In genomic region chr19:43474986-43475705, GRCh38 we compare ENCODE assay signal across 1 cellular context.
TF ChIP-seq lines count a peak whose summit lies in the region.

No MANE protein-coding gene starts in this region.

TF ChIP-seq in K562, 482 proteins besides CTCF, POLR2A, EP300 and RAD21 (continued from another document):
- TF ChIP-seq ZNF518B (CRISPR knock-in tag; IDR thresholded peaks at IDR 0.05) (no peak), TEAD1 (CRISPR knock-in tag; IDR thresholded peaks at IDR 0.05) (peak in 1 of 2 experiments; percentile 62; a peak in 1 of 4 replicates), BRF2 (IDR thresholded peaks at IDR 0.05; ENCODE audit: borderline replicate concordance, insufficient read depth, insufficient read length) (no peak), JUN (IDR thresholded peaks at IDR 0.05; ENCODE audit: borderline replicate concordance, low read depth, low read length) (peak; percentile 47; the same call in 1 of the 2 replicates), JUN (CRISPR knock-in tag; IDR thresholded peaks at IDR 0.05; ENCODE audit: borderline replicate concordance) (no peak), SP1 (CRISPR knock-in tag; IDR thresholded peaks at IDR 0.05) (peak; percentile 94), NCOR1 (IDR thresholded peaks at IDR 0.05) (0 out of 2 replicates have a peak, but pooled peaks have one; percentile 9), SRSF9 (IDR thresholded peaks at IDR 0.05; ENCODE audit: borderline replicate concordance, low read depth, low read length) (no peak), TFAM (CRISPR knock-in tag; conservative IDR thresholded peaks at IDR 0.05) (no peak), ATF6 (CRISPR knock-in tag; IDR thresholded peaks at IDR 0.05) (0 out of 2 replicates have a peak, but pooled peaks have one; percentile 27), CTBP1 (IDR thresholded peaks at IDR 0.05; ENCODE audit: borderline replicate concordance) (peak; percentile 46; the same call in 1 of the 2 replicates), ZMIZ1 (IDR thresholded peaks at IDR 0.05; ENCODE audit: low read depth in 2 of 2, low read length in 2 of 2) (0 out of 4 replicates have a peak, but pooled peaks of 1 of the 2 experiments have one; percentile 5), MEIS2 (IDR thresholded peaks at IDR 0.05; ENCODE audit: partially characterized antibody) (peak; percentile 81), ZNF239 (CRISPR knock-in tag; IDR thresholded peaks at IDR 0.05) (no peak), FOXJ2 (tag; IDR thresholded peaks at IDR 0.05) (no peak), NFRKB (IDR thresholded peaks at IDR 0.05; ENCODE audit: low read depth) (peak; percentile 59; the same call in 1 of the 2 replicates), TAF1 (IDR thresholded peaks at IDR 0.05; ENCODE audit: control insufficient read depth, extremely low read depth, insufficient read depth, low read length, severe bottlenecking) (peak; percentile 41), RBFOX2 (IDR thresholded peaks at IDR 0.05; ENCODE audit: low read depth, low read length) (peak; percentile 86), HNRNPLL (IDR thresholded peaks at IDR 0.05; ENCODE audit: low read depth, low read length, poor library complexity, severe bottlenecking) (peak; percentile 16), E2F6 (IDR thresholded peaks at IDR 0.05; ENCODE audit: borderline replicate concordance in 1 of 2, extremely low read depth in 1 of 2, insufficient read depth in 1 of 2, insufficient read length in 1 of 2, low read depth in 1 of 2, low read length in 1 of 2, poor library complexity in 1 of 2, severe bottlenecking in 1 of 2) (peak; percentile 65 to 91)
- TF ChIP-seq, protein P1, sequence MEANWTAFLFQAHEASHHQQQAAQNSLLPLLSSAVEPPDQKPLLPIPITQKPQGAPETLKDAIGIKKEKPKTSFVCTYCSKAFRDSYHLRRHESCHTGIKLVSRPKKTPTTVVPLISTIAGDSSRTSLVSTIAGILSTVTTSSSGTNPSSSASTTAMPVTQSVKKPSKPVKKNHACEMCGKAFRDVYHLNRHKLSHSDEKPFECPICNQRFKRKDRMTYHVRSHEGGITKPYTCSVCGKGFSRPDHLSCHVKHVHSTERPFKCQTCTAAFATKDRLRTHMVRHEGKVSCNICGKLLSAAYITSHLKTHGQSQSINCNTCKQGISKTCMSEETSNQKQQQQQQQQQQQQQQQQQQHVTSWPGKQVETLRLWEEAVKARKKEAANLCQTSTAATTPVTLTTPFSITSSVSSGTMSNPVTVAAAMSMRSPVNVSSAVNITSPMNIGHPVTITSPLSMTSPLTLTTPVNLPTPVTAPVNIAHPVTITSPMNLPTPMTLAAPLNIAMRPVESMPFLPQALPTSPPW (CRISPR knock-in tag; IDR thresholded peaks at IDR 0.05) = peak; percentile 70
- TF ChIP-seq, protein P2, sequence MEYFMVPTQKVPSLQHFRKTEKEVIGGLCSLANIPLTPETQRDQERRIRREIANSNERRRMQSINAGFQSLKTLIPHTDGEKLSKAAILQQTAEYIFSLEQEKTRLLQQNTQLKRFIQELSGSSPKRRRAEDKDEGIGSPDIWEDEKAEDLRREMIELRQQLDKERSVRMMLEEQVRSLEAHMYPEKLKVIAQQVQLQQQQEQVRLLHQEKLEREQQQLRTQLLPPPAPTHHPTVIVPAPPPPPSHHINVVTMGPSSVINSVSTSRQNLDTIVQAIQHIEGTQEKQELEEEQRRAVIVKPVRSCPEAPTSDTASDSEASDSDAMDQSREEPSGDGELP (CRISPR knock-in tag; IDR thresholded peaks at IDR 0.05; ENCODE audit: borderline replicate concordance) = peak; percentile 58
- TF ChIP-seq, protein P3, sequence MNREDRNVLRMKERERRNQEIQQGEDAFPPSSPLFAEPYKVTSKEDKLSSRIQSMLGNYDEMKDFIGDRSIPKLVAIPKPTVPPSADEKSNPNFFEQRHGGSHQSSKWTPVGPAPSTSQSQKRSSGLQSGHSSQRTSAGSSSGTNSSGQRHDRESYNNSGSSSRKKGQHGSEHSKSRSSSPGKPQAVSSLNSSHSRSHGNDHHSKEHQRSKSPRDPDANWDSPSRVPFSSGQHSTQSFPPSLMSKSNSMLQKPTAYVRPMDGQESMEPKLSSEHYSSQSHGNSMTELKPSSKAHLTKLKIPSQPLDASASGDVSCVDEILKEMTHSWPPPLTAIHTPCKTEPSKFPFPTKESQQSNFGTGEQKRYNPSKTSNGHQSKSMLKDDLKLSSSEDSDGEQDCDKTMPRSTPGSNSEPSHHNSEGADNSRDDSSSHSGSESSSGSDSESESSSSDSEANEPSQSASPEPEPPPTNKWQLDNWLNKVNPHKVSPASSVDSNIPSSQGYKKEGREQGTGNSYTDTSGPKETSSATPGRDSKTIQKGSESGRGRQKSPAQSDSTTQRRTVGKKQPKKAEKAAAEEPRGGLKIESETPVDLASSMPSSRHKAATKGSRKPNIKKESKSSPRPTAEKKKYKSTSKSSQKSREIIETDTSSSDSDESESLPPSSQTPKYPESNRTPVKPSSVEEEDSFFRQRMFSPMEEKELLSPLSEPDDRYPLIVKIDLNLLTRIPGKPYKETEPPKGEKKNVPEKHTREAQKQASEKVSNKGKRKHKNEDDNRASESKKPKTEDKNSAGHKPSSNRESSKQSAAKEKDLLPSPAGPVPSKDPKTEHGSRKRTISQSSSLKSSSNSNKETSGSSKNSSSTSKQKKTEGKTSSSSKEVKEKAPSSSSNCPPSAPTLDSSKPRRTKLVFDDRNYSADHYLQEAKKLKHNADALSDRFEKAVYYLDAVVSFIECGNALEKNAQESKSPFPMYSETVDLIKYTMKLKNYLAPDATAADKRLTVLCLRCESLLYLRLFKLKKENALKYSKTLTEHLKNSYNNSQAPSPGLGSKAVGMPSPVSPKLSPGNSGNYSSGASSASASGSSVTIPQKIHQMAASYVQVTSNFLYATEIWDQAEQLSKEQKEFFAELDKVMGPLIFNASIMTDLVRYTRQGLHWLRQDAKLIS (CRISPR knock-in tag; IDR thresholded peaks at IDR 0.05) = 0 out of 2 replicates have a peak, but pooled peaks have one; percentile 29
